ENCODE assay signal across 13 cellular contexts in genomic region chr14:66099931-66100330, GRCh38.
A peak's percentile ranks its signal among the peaks of the same experiment; 100 is the strongest.
DNase-seq lines count a peak whose midpoint lies in the region; ATAC-seq and TF ChIP-seq lines count a peak whose summit lies in the region.
"Had no signal": no experiment of that assay in that cellular context is flagged by ENCODE, and none has a peak within 500 bp of the region (broad histone marks: within the 10 kb centered on the region; RNA-seq: fewer than 3 reads in every experiment).

No MANE protein-coding gene starts in this region.

- intact Hi-C loops in activated naive CD4-positive, alpha-beta T cell treated with anti-CD3 and anti-CD28 coated beads for 36 hours (cut with micrococcal nuclease), result no loop called here

- TF ChIP-seq CTCF in neural crest cell (conservative IDR thresholded peaks at IDR 0.05), result no peak

- no peaks in the 10 kb centered on the region for H3K9me3 Mint-ChIP-seq in activated naive CD4-positive, alpha-beta T cell treated with anti-CD3 and anti-CD28 coated beads for 36 hours
- H3K9me3 Mint-ChIP-seq in activated naive CD4-positive, alpha-beta T cell treated with anti-CD3 and anti-CD28 coated beads, Interleukin-2, amount 10 ng/mL, durations not matched to agents 7 days and 5 days, result no peaks in the 10 kb centered on the region
- H3K9me3 Mint-ChIP-seq in neural crest cell, result no peaks in the 10 kb centered on the region
- H3K9me3 Mint-ChIP-seq: natural killer cell treated with Interleukin-12 subunit alpha and Interleukin-12 subunit beta and Interleukin-15 and Interleukin-18, amount 100 ng/mL, for 72 hours had no signal

- no peaks in the 10 kb centered on the region for H3K4me1 Mint-ChIP-seq in activated naive CD4-positive, alpha-beta T cell treated with anti-CD3 and anti-CD28 coated beads for 36 hours (ENCODE audit: low read depth)
- peaks cover 4% of the 10 kb centered on the region for H3K4me1 Mint-ChIP-seq in activated naive CD4-positive, alpha-beta T cell treated with anti-CD3 and anti-CD28 coated beads, Interleukin-2, amount 10 ng/mL, durations not matched to agents 7 days and 5 days
- H3K4me1 Mint-ChIP-seq in neural crest cell, result peaks cover 5% of the 10 kb centered on the region

- no peaks in the 10 kb centered on the region for H3K27me3 Mint-ChIP-seq in activated naive CD4-positive, alpha-beta T cell treated with anti-CD3 and anti-CD28 coated beads for 36 hours (ENCODE audit: low read depth)
- H3K27me3 Mint-ChIP-seq in activated naive CD4-positive, alpha-beta T cell treated with anti-CD3 and anti-CD28 coated beads, Interleukin-2, amount 10 ng/mL, durations not matched to agents 7 days and 5 days, result peaks cover 43% of the 10 kb centered on the region
- H3K27me3 Mint-ChIP-seq in neural crest cell (ENCODE audit: low read depth), result peaks cover 3% of the 10 kb centered on the region

- peak; percentile 28 for DNase-seq in activated naive CD4-positive, alpha-beta T cell treated with anti-CD3 and anti-CD28 coated beads for 36 hours
- DNase-seq in activated naive CD4-positive, alpha-beta T cell treated with anti-CD3 and anti-CD28 coated beads, Interleukin-2, amount 10 ng/mL, durations not matched to agents 7 days and 5 days, result no peak
- DNase-seq in neural crest cell (ENCODE audit: low read depth, low spot score) (no peak), SW480 (ENCODE audit: low spot score) (no peak), NCI-H2081 treated with DMSO at 0.1 percent for 48 hours (lab: John Stamatoyannopoulos, UW) (no peak)
- DNase-seq: activated CD4-positive, CD25-positive, alpha-beta regulatory T cell treated with anti-CD3 and anti-CD28 coated beads, Interleukin-2, amount 50 U/mL, for 72 hours; body of pancreas; Calu3; NCI-H1048 had no signal

- CTCF ChIA-PET in activated naive CD4-positive, alpha-beta T cell treated with anti-CD3 and anti-CD28 coated beads for 36 hours (lab: Charles Lee), result no interaction called here
- CTCF ChIA-PET in activated naive CD4-positive, alpha-beta T cell treated with anti-CD3 and anti-CD28 coated beads, Interleukin-2, amount 10 ng/mL, durations not matched to agents 7 days and 5 days (lab: Charles Lee), result no interaction called here

- H3K36me3 Mint-ChIP-seq in activated naive CD4-positive, alpha-beta T cell treated with anti-CD3 and anti-CD28 coated beads for 36 hours (ENCODE audit: low read depth), result no peaks in the 10 kb centered on the region
- no peaks in the 10 kb centered on the region for H3K36me3 Mint-ChIP-seq in activated naive CD4-positive, alpha-beta T cell treated with anti-CD3 and anti-CD28 coated beads, Interleukin-2, amount 10 ng/mL, durations not matched to agents 7 days and 5 days
- no peaks in the 10 kb centered on the region for H3K36me3 Mint-ChIP-seq in neural crest cell (ENCODE audit: low read depth)
- H3K36me3 Mint-ChIP-seq: natural killer cell treated with Interleukin-12 subunit alpha and Interleukin-12 subunit beta and Interleukin-15 and Interleukin-18, amount 100 ng/mL, for 72 hours had no signal

- ATAC-seq in GM19395 (IDR thresholded peaks at IDR 0.05; ENCODE audit: unreplicated experiment) (peak; percentile 79), HG03039 (IDR thresholded peaks at IDR 0.05; ENCODE audit: unreplicated experiment) (peak; percentile 76), GM21390 (IDR thresholded peaks at IDR 0.05; ENCODE audit: unreplicated experiment) (no peak)
- ATAC-seq: body of pancreas had no signal

- H3K27ac Mint-ChIP-seq in activated naive CD4-positive, alpha-beta T cell treated with anti-CD3 and anti-CD28 coated beads for 36 hours, result no peak overlapping the region
- no peak overlapping the region for H3K27ac Mint-ChIP-seq in activated naive CD4-positive, alpha-beta T cell treated with anti-CD3 and anti-CD28 coated beads, Interleukin-2, amount 10 ng/mL, durations not matched to agents 7 days and 5 days
- peak overlapping the region; percentile 53 for H3K27ac Mint-ChIP-seq in neural crest cell (ENCODE audit: unreplicated experiment)
- H3K27ac Mint-ChIP-seq: natural killer cell treated with Interleukin-12 subunit alpha and Interleukin-12 subunit beta and Interleukin-15 and Interleukin-18, amount 100 ng/mL, for 72 hours had no signal

- H3K4me3 Mint-ChIP-seq in activated naive CD4-positive, alpha-beta T cell treated with anti-CD3 and anti-CD28 coated beads for 36 hours, result no peak overlapping the region
- no peak overlapping the region for H3K4me3 Mint-ChIP-seq in activated naive CD4-positive, alpha-beta T cell treated with anti-CD3 and anti-CD28 coated beads, Interleukin-2, amount 10 ng/mL, durations not matched to agents 7 days and 5 days
- no peak overlapping the region for H3K4me3 Mint-ChIP-seq in neural crest cell
- H3K4me3 Mint-ChIP-seq: natural killer cell treated with Interleukin-12 subunit alpha and Interleukin-12 subunit beta and Interleukin-15 and Interleukin-18, amount 100 ng/mL, for 72 hours had no signal
